In the genomic region with DNA sequence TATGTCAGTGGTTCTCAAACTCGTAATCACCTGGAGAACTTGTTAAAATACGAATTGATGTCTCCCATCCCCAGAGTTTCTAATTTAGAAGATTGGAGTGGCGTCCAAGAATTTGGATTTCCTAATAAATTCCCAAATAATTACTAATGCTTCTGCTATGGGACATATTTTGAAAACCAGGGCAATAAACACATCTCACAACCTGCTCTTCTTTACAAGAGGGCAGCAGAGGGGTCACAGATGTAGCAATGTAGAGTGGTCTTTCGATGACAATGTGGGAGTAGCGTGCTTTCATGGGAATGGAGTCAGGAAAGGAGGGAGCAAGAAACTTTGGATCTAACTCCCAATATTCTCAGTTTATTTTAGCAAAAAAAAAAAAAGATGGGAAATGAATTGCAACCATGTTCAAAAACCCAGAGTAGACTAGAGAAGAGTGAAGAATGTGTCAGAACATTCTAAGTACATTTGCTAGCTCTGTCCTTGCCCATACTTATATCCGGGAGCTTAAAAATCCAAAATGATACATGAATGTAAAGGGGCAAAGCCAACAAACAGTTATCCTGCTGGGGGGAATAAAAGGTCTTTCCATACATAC, we compare ENCODE assay signal across 24 cellular contexts.
"Had no signal": no experiment of that assay in that cellular context is flagged by ENCODE, and none has a peak within 500 bp of the region (broad histone marks: within the 10 kb centered on the region; RNA-seq: fewer than 3 reads in every experiment).

No MANE protein-coding gene starts in this region.

- H3K9me3 ChIP-seq: gastroesophageal sphincter, left ventricle myocardium inferior, lower lobe of right lung, prostate gland, right lobe of liver, thoracic aorta had no signal

- ATAC-seq: gastroesophageal sphincter; left cardiac atrium; lower lobe of right lung; right lobe of liver; stimulated activated naive B cell treated with anti-CD40 and anti-IgM and Interleukin-4, amounts not matched to agents 10 μg/mL and 1 μg/mL and 100 μg/mL, for 72 hours; stimulated activated naive CD8-positive, alpha-beta T cell treated with anti-CD3 and anti-CD28 coated beads, Interleukin-15, amount 100 ng/mL, for 72 hours had no signal

- DNase-seq: effector memory CD4-positive, alpha-beta T cell; glutamatergic neuron; left cardiac atrium; left ventricle myocardium inferior; lower lobe of right lung; midbrain; naive B cell; occipital lobe; right lobe of liver; stimulated activated CD4-positive, alpha-beta T cell treated with anti-CD3 and anti-CD28 coated beads, Interleukin-2, amount 100 ng/mL, for 24 hours; stimulated activated CD4-positive, alpha-beta T cell treated with anti-CD3 and anti-CD28 coated beads, Interleukin-4, amount 100 ng/mL, for 4 hours; stimulated activated naive B cell treated with anti-CD40 and anti-IgM and Interleukin-4, amounts not matched to agents 10 μg/mL and 1 μg/mL and 100 μg/mL, for 72 hours; stimulated activated naive CD8-positive, alpha-beta T cell treated with anti-CD3 and anti-CD28 coated beads, Interleukin-15, amount 100 ng/mL, for 72 hours; substantia nigra had no signal

- H3K4me1 ChIP-seq: lower lobe of right lung, parathyroid adenoma, prostate gland had no signal

- H3K4me3 Mint-ChIP-seq: memory B cell; naive B cell; nephron; stimulated activated naive B cell treated with anti-CD40 and anti-IgM and Interleukin-4, amounts not matched to agents 10 μg/mL and 1 μg/mL and 100 μg/mL, for 72 hours; stimulated activated naive CD8-positive, alpha-beta T cell treated with anti-CD3 and anti-CD28 coated beads, Interleukin-15, amount 100 ng/mL, for 72 hours; type B pancreatic cell had no signal

- FAIRE-seq: keratinocyte, urothelium cell line had no signal

- H3K27ac ChIP-seq: gastroesophageal sphincter, left ventricle myocardium inferior, lower lobe of right lung, parathyroid adenoma, prostate gland, thoracic aorta had no signal

- H3K9me3 Mint-ChIP-seq: memory B cell; naive B cell; nephron; stimulated activated naive B cell treated with anti-CD40 and anti-IgM and Interleukin-4, amounts not matched to agents 10 μg/mL and 1 μg/mL and 100 μg/mL, for 72 hours; stimulated activated naive CD8-positive, alpha-beta T cell treated with anti-CD3 and anti-CD28 coated beads, Interleukin-15, amount 100 ng/mL, for 72 hours; type B pancreatic cell had no signal

- H3K36me3 ChIP-seq: gastroesophageal sphincter, left ventricle myocardium inferior, lower lobe of right lung, prostate gland, right lobe of liver, thoracic aorta had no signal

- H2AFZ ChIP-seq: parathyroid adenoma had no signal

- H3K4me1 Mint-ChIP-seq: memory B cell; naive B cell; stimulated activated naive B cell treated with anti-CD40 and anti-IgM and Interleukin-4, amounts not matched to agents 10 μg/mL and 1 μg/mL and 100 μg/mL, for 72 hours; stimulated activated naive CD8-positive, alpha-beta T cell treated with anti-CD3 and anti-CD28 coated beads, Interleukin-15, amount 100 ng/mL, for 72 hours had no signal

- H3K27me3 Mint-ChIP-seq: memory B cell; naive B cell; stimulated activated naive B cell treated with anti-CD40 and anti-IgM and Interleukin-4, amounts not matched to agents 10 μg/mL and 1 μg/mL and 100 μg/mL, for 72 hours; stimulated activated naive CD8-positive, alpha-beta T cell treated with anti-CD3 and anti-CD28 coated beads, Interleukin-15, amount 100 ng/mL, for 72 hours; type B pancreatic cell had no signal

- H3K4me3 ChIP-seq: gastroesophageal sphincter, left ventricle myocardium inferior, lower lobe of right lung, prostate gland, right lobe of liver, skin epidermis, thoracic aorta had no signal

- H3K36me3 Mint-ChIP-seq: memory B cell; naive B cell; stimulated activated naive B cell treated with anti-CD40 and anti-IgM and Interleukin-4, amounts not matched to agents 10 μg/mL and 1 μg/mL and 100 μg/mL, for 72 hours; type B pancreatic cell had no signal

- H3K27me3 ChIP-seq: gastroesophageal sphincter, right lobe of liver had no signal

- H3K27ac Mint-ChIP-seq: memory B cell; naive B cell; nephron; stimulated activated naive B cell treated with anti-CD40 and anti-IgM and Interleukin-4, amounts not matched to agents 10 μg/mL and 1 μg/mL and 100 μg/mL, for 72 hours; stimulated activated naive CD8-positive, alpha-beta T cell treated with anti-CD3 and anti-CD28 coated beads, Interleukin-15, amount 100 ng/mL, for 72 hours; type B pancreatic cell had no signal

- H3K9ac ChIP-seq: parathyroid adenoma had no signal
